ENCODE assay signal across 10 cellular contexts in genomic region chr1:214438530-214438929, GRCh38.
DNase-seq lines count a peak whose midpoint lies in the region; ATAC-seq and TF ChIP-seq lines count a peak whose summit lies in the region.
"Had no signal": no experiment of that assay in that cellular context is flagged by ENCODE, and none has a peak within 500 bp of the region (broad histone marks: within the 10 kb centered on the region; RNA-seq: fewer than 3 reads in every experiment).

No MANE protein-coding gene starts in this region.

- H3K79me2 ChIP-seq in OCI-LY7 (ENCODE audit: insufficient read depth, low read depth, low read length), result no peaks in the 10 kb centered on the region

- H4K20me1 ChIP-seq in OCI-LY7 (ENCODE audit: insufficient read depth, low read length), result no peaks in the 10 kb centered on the region

- H3K9me3 ChIP-seq in OCI-LY7 (ENCODE audit: low read length) (no peaks in the 10 kb centered on the region), stomach (no peaks in the 10 kb centered on the region)

- H3K9me3 Mint-ChIP-seq in glutamatergic neuron (ENCODE audit: unreplicated experiment), result peaks cover 7% of the 10 kb centered on the region

- TF ChIP-seq CTCF in OCI-LY7 (conservative IDR thresholded peaks at IDR 0.05; ENCODE audit: low read length), result no peak
- no peak for TF ChIP-seq CTCF in glutamatergic neuron (IDR thresholded peaks at IDR 0.05; ENCODE audit: partially characterized antibody, unreplicated experiment)
- TF ChIP-seq CTCF in stomach (IDR thresholded peaks at IDR 0.05), result no peak

- H3K4me3 ChIP-seq in OCI-LY7 (ENCODE audit: low read depth, low read length, poor library complexity, severe bottlenecking), result no peak overlapping the region
- no peak overlapping the region for H3K4me3 ChIP-seq in stomach

- no peak overlapping the region for H3K27ac ChIP-seq in OCI-LY7 (ENCODE audit: low read depth, low read length, poor library complexity, severe bottlenecking)
- H3K27ac ChIP-seq in stomach, result peak overlapping the region in 1 of 5 donors; percentile 88

- peaks cover 4% of the 10 kb centered on the region for H3K27me3 Mint-ChIP-seq in glutamatergic neuron (ENCODE audit: unreplicated experiment)

- peak; percentile 41 for ATAC-seq in GM21737 (IDR thresholded peaks at IDR 0.05; ENCODE audit: unreplicated experiment)
- no peak for ATAC-seq in GM19328 (IDR thresholded peaks at IDR 0.05; ENCODE audit: unreplicated experiment)
- ATAC-seq in HG03342 (IDR thresholded peaks at IDR 0.05; ENCODE audit: unreplicated experiment), result no peak

- H3K36me3 ChIP-seq in OCI-LY7 (ENCODE audit: insufficient read depth, low read length) (no peaks in the 10 kb centered on the region), stomach (no peaks in the 10 kb centered on the region)

- DNase-seq in DMS 273 (lab: John Stamatoyannopoulos, UW; ENCODE audit: unreplicated experiment) (peak; percentile 49), OCI-LY7 (ENCODE audit: low spot score) (no peak), glutamatergic neuron (no peak), stomach (no peak), HK-2 (ENCODE audit: unreplicated experiment) (no peak)
- DNase-seq: DMS79, islet precursor cell had no signal

- H3K27me3 ChIP-seq in stomach, result no peaks in the 10 kb centered on the region

- peaks cover 40% of the 10 kb centered on the region for H3K4me1 Mint-ChIP-seq in glutamatergic neuron (ENCODE audit: low read depth, unreplicated experiment)

- no peak for TF ChIP-seq POLR2A in stomach (IDR thresholded peaks at IDR 0.05)

- no TSS peak for BruUV-seq in OCI-LY7 (replicated peaks; lab: Mats Ljungman, UMichigan)

- CTCF ChIA-PET in OCI-LY7 (lab: Charles Lee; ENCODE audit: unreplicated experiment), result no interaction called here

- H3K27ac Mint-ChIP-seq in glutamatergic neuron (ENCODE audit: unreplicated experiment), result peak overlapping the region; percentile 98

- POLR2A ChIA-PET in OCI-LY7 (lab: Charles Lee), result interaction anchor here (0.6 to 1.1 kb wide), 3 partner anchors 11 to 85 kb away, joined by 3 to 4 read pairs (median 3); no protein-coding TSS in a partner anchor

- H3K4me2 ChIP-seq in OCI-LY7 (ENCODE audit: low read length), result peak overlapping the region; percentile 7; the same call in 1 of the 2 replicates

- H3K4me3 Mint-ChIP-seq in glutamatergic neuron (ENCODE audit: unreplicated experiment), result no peak overlapping the region

- intact Hi-C loops in OCI-LY7 (cut with micrococcal nuclease; ENCODE audit: unreplicated experiment) (no loop called here), stomach (cut with DNase I; ENCODE audit: low total_unique reads) (no loop called here)

- TF ChIP-seq EP300 in stomach (IDR thresholded peaks at IDR 0.05), result no peak

- H3K9me2 ChIP-seq in OCI-LY7 (ENCODE audit: insufficient read depth, low read length), result no peaks in the 10 kb centered on the region

- H3K4me1 ChIP-seq in OCI-LY7 (ENCODE audit: insufficient read depth, low read length, poor library complexity, severe bottlenecking) (no peaks in the 10 kb centered on the region), stomach (peaks cover 0 to 38% (median 25%) of the 10 kb centered on the region in 4 donors)

- no peaks in the 10 kb centered on the region for H3K36me3 Mint-ChIP-seq in glutamatergic neuron (ENCODE audit: unreplicated experiment)

- no peak overlapping the region for H2AFZ ChIP-seq in OCI-LY7 (ENCODE audit: low read length)

- 87 to 94% (median 93%) methylated on average over 2 of the region's 2 CpGs for WGBS in stomach, 5 donors
